Comparison of ENCODE assay signal across 8 cellular contexts in the genomic region with DNA sequence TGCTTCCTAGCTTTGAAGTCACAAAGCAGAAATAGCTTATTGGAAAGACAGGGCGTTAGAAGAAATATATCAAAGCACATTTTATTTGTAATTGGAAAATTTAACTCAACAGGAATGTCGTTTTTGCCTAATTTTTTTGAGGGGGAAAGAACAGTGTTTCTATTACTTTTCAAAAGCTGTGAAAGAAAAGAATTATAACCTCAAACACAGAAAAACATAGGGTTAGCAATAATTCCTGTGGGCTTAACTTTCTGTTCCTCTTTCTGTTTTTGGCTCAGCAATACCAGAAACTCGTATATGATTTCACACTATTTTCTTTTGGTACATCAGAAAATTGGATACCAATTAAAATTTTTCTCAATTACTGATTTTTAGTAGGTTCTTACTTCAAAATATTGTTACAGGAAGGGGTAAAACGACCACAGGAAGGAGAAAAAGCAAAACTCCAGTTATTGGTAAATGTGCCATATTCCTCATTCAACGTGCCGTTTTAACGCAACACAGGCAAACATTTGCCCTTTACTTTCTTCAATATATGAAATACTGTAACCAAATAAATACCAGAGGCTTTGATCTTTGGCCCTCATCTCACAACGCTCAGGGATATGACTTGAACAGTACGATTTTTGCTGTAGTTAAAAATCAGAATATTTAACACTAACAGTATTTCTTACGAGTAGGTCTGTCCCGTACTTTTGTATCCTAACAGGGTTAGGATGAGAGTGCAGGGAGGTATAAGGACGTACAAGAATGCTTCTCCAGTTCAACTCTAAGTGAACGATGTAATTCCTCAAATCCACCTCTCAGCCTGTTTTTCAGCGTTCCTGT. TPM values are rescaled to one million over a fixed set of nuclear protein-coding genes. Genes with fewer than 3 reads are reported as not detected.
DNase-seq lines count a peak whose midpoint lies in the region; ATAC-seq, FAIRE-seq and TF ChIP-seq lines count a peak whose summit lies in the region.

No MANE protein-coding gene starts in this region.

- peak; percentile 0 for ATAC-seq in HG02588 (IDR thresholded peaks at IDR 0.05; ENCODE audit: unreplicated experiment)
- no peak for ATAC-seq in GM18520 (IDR thresholded peaks at IDR 0.05; ENCODE audit: unreplicated experiment)

- H3K27me3 ChIP-seq in keratinocyte (ENCODE audit: control insufficient read depth, extremely low read depth, insufficient read depth, low read length) (no peaks in the 10 kb centered on the region), thymus (ENCODE audit: control insufficient read depth, insufficient read depth) (peaks cover 2% of the 10 kb centered on the region)

- H3K4me1 ChIP-seq in keratinocyte (ENCODE audit: control insufficient read depth, extremely low read depth, insufficient read depth, low read length) (peaks cover 20% of the 10 kb centered on the region), thymus (ENCODE audit: control insufficient read depth, insufficient read depth, low read length) (peaks cover 10% of the 10 kb centered on the region)

- 4% methylated on average over 14 of the region's 14 CpGs for WGBS in thymus

- H3K4me2 ChIP-seq in keratinocyte (ENCODE audit: control insufficient read depth, extremely low read depth, insufficient read depth, low read depth, low read length): peak overlapping the region; percentile 97

- peak overlapping the region; percentile 71 for H3K9ac ChIP-seq in keratinocyte (ENCODE audit: control insufficient read depth, extremely low read depth, insufficient read depth, low read length)

- no peaks in the 10 kb centered on the region for H3K4me1 Mint-ChIP-seq in Calu3 (ENCODE audit: low read depth, unreplicated experiment)
- peaks cover 42% of the 10 kb centered on the region for H3K4me1 Mint-ChIP-seq in activated CD4-positive, alpha-beta memory T cell treated with anti-CD3 and anti-CD28 coated beads for 36 hours (ENCODE audit: low read depth)

- FAIRE-seq in keratinocyte (lab: Jason Lieb, UNC): no peak

- H3K27ac Mint-ChIP-seq in Calu3 (ENCODE audit: unreplicated experiment): peak overlapping the region; percentile 99
- peak overlapping the region; percentile 98 for H3K27ac Mint-ChIP-seq in activated CD4-positive, alpha-beta memory T cell treated with anti-CD3 and anti-CD28 coated beads for 36 hours

- POLR2A ChIA-PET in activated CD4-positive, alpha-beta memory T cell treated with anti-CD3 and anti-CD28 coated beads for 36 hours (lab: Charles Lee): no interaction called here

- H3K27ac ChIP-seq in keratinocyte (ENCODE audit: control insufficient read depth, insufficient read depth, low read length): no peak overlapping the region
- H3K27ac ChIP-seq in thymus (ENCODE audit: low read depth): no peak overlapping the region

- CTCF ChIA-PET in Calu3 (lab: Charles Lee): interaction anchor here (0.6 kb wide), 1 partner anchor 12 kb away, joined by 4 read pairs; no protein-coding TSS in a partner anchor
- CTCF ChIA-PET in activated CD4-positive, alpha-beta memory T cell treated with anti-CD3 and anti-CD28 coated beads for 36 hours (lab: Charles Lee): interaction anchor here (2.2 kb wide), 1 partner anchor 127 kb away, joined by 7 read pairs; no protein-coding TSS in a partner anchor

- H3K4me3 Mint-ChIP-seq in Calu3 (ENCODE audit: low read depth, unreplicated experiment): peak overlapping the region; percentile 94
- peak overlapping the region; percentile 89 for H3K4me3 Mint-ChIP-seq in activated CD4-positive, alpha-beta memory T cell treated with anti-CD3 and anti-CD28 coated beads for 36 hours

- BruUV-seq in Calu3 (replicated peaks; lab: Mats Ljungman, UMichigan): no TSS peak

- no peaks in the 10 kb centered on the region for H3K79me2 ChIP-seq in keratinocyte (ENCODE audit: control insufficient read depth, insufficient read depth, low read length)

- H3K9me3 Mint-ChIP-seq in Calu3 (ENCODE audit: low read depth, unreplicated experiment): no peaks in the 10 kb centered on the region
- no peaks in the 10 kb centered on the region for H3K9me3 Mint-ChIP-seq in activated CD4-positive, alpha-beta memory T cell treated with anti-CD3 and anti-CD28 coated beads for 36 hours

- no peaks in the 10 kb centered on the region for H4K20me1 ChIP-seq in keratinocyte (ENCODE audit: control insufficient read depth, extremely low read depth, insufficient read depth, low read length)

- peak overlapping the region; percentile 93 for H2AFZ ChIP-seq in keratinocyte (ENCODE audit: control insufficient read depth, low read length)

- H3K4me3 ChIP-seq in keratinocyte (ENCODE audit: control insufficient read depth in 2 of 3, extremely low read depth in 1 of 3, insufficient read depth in 2 of 3, low read depth in 1 of 3, low read length in 3 of 3): peak overlapping the region; percentile 49 to 87 (median 73)
- peak overlapping the region; percentile 65 for H3K4me3 ChIP-seq in thymus (ENCODE audit: low read length)

- intact Hi-C loops in Calu3 (cut with micrococcal nuclease; ENCODE audit: unreplicated experiment) (loop anchor here (1.0 kb wide), 1 partner anchor 71 kb away; no protein-coding TSS in a partner anchor), posterior vena cava (cut with DNase I) (no loop called here)
- intact Hi-C loops in activated CD4-positive, alpha-beta memory T cell treated with anti-CD3 and anti-CD28 coated beads for 36 hours (cut with micrococcal nuclease): loop anchor here (5.0 to 10.0 kb wide), 2 partner anchors 734 to 1578 kb away; a partner anchor contains a TSS

- peaks cover 2% of the 10 kb centered on the region for H3K9me1 ChIP-seq in keratinocyte (ENCODE audit: control insufficient read depth, extremely low read depth, insufficient read depth, low read length)

- H3K9me3 ChIP-seq in keratinocyte (ENCODE audit: control insufficient read depth, low read depth, low read length) (no peaks in the 10 kb centered on the region), thymus (ENCODE audit: control insufficient read depth) (no peaks in the 10 kb centered on the region)

- peaks cover 35% of the 10 kb centered on the region for H3K36me3 Mint-ChIP-seq in Calu3 (ENCODE audit: insufficient read depth, unreplicated experiment)
- H3K36me3 Mint-ChIP-seq in activated CD4-positive, alpha-beta memory T cell treated with anti-CD3 and anti-CD28 coated beads for 36 hours: peaks cover 2% of the 10 kb centered on the region

- no peak for DNase-seq in Calu3
- no peak for DNase-seq in activated CD4-positive, alpha-beta memory T cell treated with anti-CD3 and anti-CD28 coated beads for 36 hours
- DNase-seq in keratinocyte (ENCODE audit: low read depth, low spot score): no peak
- no peak for DNase-seq in AG08396 (ENCODE audit: low spot score)
- DNase-seq in posterior vena cava (ENCODE audit: low spot score): no peak

- TF ChIP-seq CTCF in Calu3 (IDR thresholded peaks at IDR 0.05; ENCODE audit: unreplicated experiment) (no peak), keratinocyte (optimal IDR thresholded peaks at IDR 0.05 in 1 of 3, IDR thresholded peaks at IDR 0.05 in 1 of 3, conservative IDR thresholded peaks at IDR 0.05 in 1 of 3; ENCODE audit: extremely low read depth in 1 of 3, insufficient read depth in 2 of 3, low read length in 3 of 3) (no peak)

- dilution Hi-C loops in keratinocyte (cut with MboI; ENCODE audit: extremely low pct_ligation_motif_present, low sequenced_read_pairs): no loop called here

- no peaks in the 10 kb centered on the region for H3K27me3 Mint-ChIP-seq in Calu3 (ENCODE audit: unreplicated experiment)
- H3K27me3 Mint-ChIP-seq in activated CD4-positive, alpha-beta memory T cell treated with anti-CD3 and anti-CD28 coated beads for 36 hours: peaks cover 4% of the 10 kb centered on the region

- H3K36me3 ChIP-seq in keratinocyte (ENCODE audit: control insufficient read depth in 2 of 2, extremely low read depth in 1 of 2, insufficient read depth in 2 of 2, low read length in 2 of 2): no peaks in the 10 kb centered on the region
- H3K36me3 ChIP-seq in thymus (ENCODE audit: control insufficient read depth, insufficient read depth): no peaks in the 10 kb centered on the region

RNA-seq across cellular contexts. Expression of a gene that starts 1.3 kb away (rescaled TPM):
- total RNA-seq in Calu3 (2022) (not detected in 2 replicates), posterior vena cava (not detected)
- total RNA-seq in activated CD4-positive, alpha-beta memory T cell treated with anti-CD3 and anti-CD28 coated beads for 36 hours: not detected
- polyA plus RNA-seq in keratinocyte (not detected in 3 replicates), thymus (not detected)
- polyA plus RNA-seq in keratinocyte (2011; ENCODE audit: low read depth): not detected
- polyA plus RNA-seq in keratinocyte (2011; cell fraction: cytosol; rRNA removed): not detected in 2 replicates
- polyA plus RNA-seq in keratinocyte (2011; cell fraction: nucleus; rRNA removed): not detected in 2 replicates
- not detected in 2 replicates for polyA plus RNA-seq in keratinocyte (2012; ENCODE audit: low replicate concordance)
- not detected in 3 replicates for polyA minus RNA-seq in keratinocyte
- not detected for polyA minus RNA-seq in keratinocyte (2011; cell fraction: cytosol; rRNA and poly(A)+ RNA removed)
- not detected in 2 replicates for polyA minus RNA-seq in keratinocyte (2011; cell fraction: nucleus; rRNA and poly(A)+ RNA removed)

RNA-seq across cellular contexts. Expression of a gene that starts 2.5 kb away (rescaled TPM):
- total RNA-seq in Calu3 (2022) (not detected in 2 replicates), posterior vena cava (not detected)
- not detected for total RNA-seq in activated CD4-positive, alpha-beta memory T cell treated with anti-CD3 and anti-CD28 coated beads for 36 hours
- polyA plus RNA-seq in keratinocyte (not detected in 3 replicates), thymus (not detected)
- not detected for polyA plus RNA-seq in keratinocyte (2011; ENCODE audit: low read depth)
- polyA plus RNA-seq in keratinocyte (2011; cell fraction: cytosol; rRNA removed): not detected in 2 replicates
- polyA plus RNA-seq in keratinocyte (2011; cell fraction: nucleus; rRNA removed): not detected in 2 replicates
- polyA plus RNA-seq in keratinocyte (2012; ENCODE audit: low replicate concordance): not detected in 2 replicates
- not detected in 3 replicates for polyA minus RNA-seq in keratinocyte
- polyA minus RNA-seq in keratinocyte (2011; cell fraction: cytosol; rRNA and poly(A)+ RNA removed): not detected
- not detected in 2 replicates for polyA minus RNA-seq in keratinocyte (2011; cell fraction: nucleus; rRNA and poly(A)+ RNA removed)

Comparison
In these comparisons a context has a peak if more than half of its experiments do, and no peak if none do; other contexts are left out.
1. intact Hi-C loops: an anchor here in Calu3 (1.0 kb wide) and activated CD4-positive, alpha-beta memory T cell treated with anti-CD3 and anti-CD28 coated beads for 36 hours (5.0 to 10.0 kb wide); none called in posterior vena cava.